8 cellular contexts compared by ENCODE assay signal in the genomic region with DNA sequence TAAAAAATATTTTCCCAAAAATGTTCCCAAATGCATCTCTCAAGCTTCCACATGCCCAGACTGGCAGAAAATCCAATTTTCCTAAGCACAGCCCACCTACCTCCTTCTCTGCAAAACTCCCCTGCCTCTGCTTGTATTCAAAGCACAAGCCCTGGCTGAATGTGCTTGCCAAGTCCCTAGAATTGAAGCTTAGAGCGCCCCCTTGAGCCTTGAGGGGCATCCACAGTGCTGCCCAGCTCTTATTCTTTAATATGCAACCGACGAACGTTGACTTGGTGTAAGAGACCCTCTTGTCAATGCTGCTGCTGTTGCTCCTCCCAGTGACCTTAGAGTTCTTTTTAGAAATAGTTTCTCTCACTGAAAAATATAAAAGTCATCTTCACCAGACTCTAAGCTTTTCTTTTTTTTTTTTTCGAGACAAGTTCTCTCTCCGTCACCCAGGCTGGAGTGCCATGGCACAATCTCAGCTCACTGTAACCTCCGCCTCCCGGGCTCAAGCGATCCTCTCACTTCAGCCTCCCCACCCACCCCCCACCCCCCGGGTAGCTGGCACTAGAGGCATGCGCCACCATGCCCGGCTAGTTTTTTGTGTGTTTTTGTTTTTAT.
DNase-seq lines count a peak whose midpoint lies in the region; ATAC-seq and TF ChIP-seq lines count a peak whose summit lies in the region.

No MANE protein-coding gene starts in this region.

- no peaks in the 10 kb centered on the region for H3K9me2 ChIP-seq in GM23248 (ENCODE audit: insufficient read depth)

- DNase-seq in AG20443 (ENCODE audit: low spot score) (peak; percentile 76), GM23248 (peak; percentile 89), NCI-H2171 (lab: John Stamatoyannopoulos, UW) (peak; percentile 31), WERI-Rb-1 (peak; percentile 87), T47D (ENCODE audit: low read depth in 1 of 2, low spot score in 1 of 2) (peak; percentile 30 to 89), inferior parietal cortex (ENCODE audit: extremely low spot score) (peak; percentile 89)
- peak; percentile 81 for DNase-seq in stimulated activated CD4-positive, alpha-beta T cell treated with anti-CD3 and anti-CD28 coated beads, Interleukin-15, amount 100 ng/mL, for 24 hours

- H3K36me3 ChIP-seq in GM23248 (ENCODE audit: low read depth) (no peaks in the 10 kb centered on the region), WERI-Rb-1 (no peaks in the 10 kb centered on the region)

- no peaks in the 10 kb centered on the region for H3F3A ChIP-seq in GM23248 (ENCODE audit: insufficient read depth)

- in situ Hi-C loops in GM23248 (cut with MboI) (no loop called here), T47D (cut with HindIII; ENCODE audit: low pct_unique_long_range_greater_than_20kb, low sequenced_read_pairs) (no loop called here)

- H3K27me3 ChIP-seq in GM23248 (replicated peaks; ENCODE audit: insufficient read depth) (peaks cover 6% of the 10 kb centered on the region), WERI-Rb-1 (ENCODE audit: insufficient read depth, low read depth, severe bottlenecking) (no peaks in the 10 kb centered on the region)

- WGBS in GM23248 (ENCODE audit: low coverage in 1 of 2, low lambda C conversion rate in 2 of 2, missing lambda C conversion rate in 2 of 2), 2 experiments: 31 to 44% methylated on average over 11 to 12 of the region's 12 CpGs

- TF ChIP-seq CTCF in WERI-Rb-1 (IDR thresholded peaks at IDR 0.05; ENCODE audit: low read depth, low read length): peak; percentile 82

- no peaks in the 10 kb centered on the region for H3K4me1 ChIP-seq in GM23248 (ENCODE audit: insufficient read depth)

- no peak overlapping the region for H3K4me2 ChIP-seq in GM23248 (ENCODE audit: unreplicated experiment)

- H4K20me1 ChIP-seq in GM23248 (ENCODE audit: insufficient read depth): no peaks in the 10 kb centered on the region

- H3K27ac ChIP-seq in GM23248 (no peak overlapping the region), WERI-Rb-1 (no peak overlapping the region)

- H3K9ac ChIP-seq in GM23248: no peak overlapping the region

- ATAC-seq in HG03565 (IDR thresholded peaks at IDR 0.05; ENCODE audit: unreplicated experiment): no peak

- no peaks in the 10 kb centered on the region for H3K79me2 ChIP-seq in GM23248 (ENCODE audit: insufficient read depth)

- H3K4me3 ChIP-seq in GM23248: no peak overlapping the region
- no peak overlapping the region for H3K4me3 ChIP-seq in WERI-Rb-1 (ENCODE audit: low read depth, low read length)

- H2AFZ ChIP-seq in GM23248: no peak overlapping the region

- no peaks in the 10 kb centered on the region for H3K9me3 ChIP-seq in GM23248 (ENCODE audit: low read depth)
- H3K9me3 ChIP-seq in WERI-Rb-1 (ENCODE audit: severe bottlenecking): no peaks in the 10 kb centered on the region

Comparison
In these comparisons a context has a peak if more than half of its experiments do, and no peak if none do; other contexts are left out.
1. DNase-seq: peak in every context shown above with its lines; median percentile 89 in GM23248; 89 in inferior parietal cortex; 87 in WERI-Rb-1; 81 in stimulated activated CD4-positive, alpha-beta T cell treated with anti-CD3 and anti-CD28 coated beads, Interleukin-15, amount 100 ng/mL, for 24 hours; 76 in AG20443; 60 in T47D; 31 in NCI-H2171.